Comparison of ENCODE assay signal across 11 cellular contexts in genomic region chr22:46652930-46653331, GRCh38. TPM values are rescaled to one million over a fixed set of nuclear protein-coding genes. Genes with fewer than 3 reads are reported as not detected.
DNase-seq lines count a peak whose midpoint lies in the region; ATAC-seq and TF ChIP-seq lines count a peak whose summit lies in the region.
"Had no signal": no experiment of that assay in that cellular context is flagged by ENCODE, and none has a peak within 500 bp of the region (broad histone marks: within the 10 kb centered on the region; RNA-seq: fewer than 3 reads in every experiment).

No MANE protein-coding gene starts in this region.

- no peaks in the 10 kb centered on the region for H3K27me3 ChIP-seq in hepatocyte

- peak overlapping the region; percentile 89 for H3K27ac ChIP-seq in hepatocyte

- ATAC-seq in activated naive CD8-positive, alpha-beta T cell treated with anti-CD3 and anti-CD28 coated beads, Interleukin-2, amount 50 U/mL, for 24 hours: no peak
- peak in 1 of 2 donors; percentile 5 for ATAC-seq in stimulated activated naive B cell treated with anti-CD40 and anti-IgM and Interleukin-4, amounts not matched to agents 10 μg/mL and 1 μg/mL and 100 μg/mL, for 72 hours (replicated peaks)
- no peak for ATAC-seq in GM21786 (IDR thresholded peaks at IDR 0.05; ENCODE audit: unreplicated experiment)

- 65% methylated on average over 22 of the region's 22 CpGs for WGBS in hepatocyte (ENCODE audit: low lambda C conversion rate, missing lambda C conversion rate)

- no peaks in the 10 kb centered on the region for H3K9me2 ChIP-seq in hepatocyte (replicated peaks; ENCODE audit: insufficient read depth)

- peak overlapping the region; percentile 27 for H3K4me3 Mint-ChIP-seq in activated naive CD8-positive, alpha-beta T cell treated with anti-CD3 and anti-CD28 coated beads, Interleukin-2, amount 50 U/mL, for 24 hours
- peak overlapping the region in 1 of 2 donors; percentile 55 for H3K4me3 Mint-ChIP-seq in stimulated activated naive B cell treated with anti-CD40 and anti-IgM and Interleukin-4, amounts not matched to agents 10 μg/mL and 1 μg/mL and 100 μg/mL, for 72 hours
- H3K4me3 Mint-ChIP-seq: activated CD8-positive, alpha-beta memory T cell treated with anti-CD3 and anti-CD28 coated beads, Interleukin-2, amount 10 ng/mL, durations not matched to agents 7 days and 5 days had no signal

- H3K36me3 Mint-ChIP-seq in activated naive CD8-positive, alpha-beta T cell treated with anti-CD3 and anti-CD28 coated beads, Interleukin-2, amount 50 U/mL, for 24 hours (ENCODE audit: low read depth): peaks cover 7% of the 10 kb centered on the region
- peaks cover 36 to 61% of the 10 kb centered on the region in 2 donors for H3K36me3 Mint-ChIP-seq in stimulated activated naive B cell treated with anti-CD40 and anti-IgM and Interleukin-4, amounts not matched to agents 10 μg/mL and 1 μg/mL and 100 μg/mL, for 72 hours
- H3K36me3 Mint-ChIP-seq: activated CD8-positive, alpha-beta memory T cell treated with anti-CD3 and anti-CD28 coated beads, Interleukin-2, amount 10 ng/mL, durations not matched to agents 7 days and 5 days had no signal

- H3K27ac Mint-ChIP-seq in activated naive CD8-positive, alpha-beta T cell treated with anti-CD3 and anti-CD28 coated beads, Interleukin-2, amount 50 U/mL, for 24 hours: peak overlapping the region; percentile 81
- peak overlapping the region; percentile 84 for H3K27ac Mint-ChIP-seq in stimulated activated naive B cell treated with anti-CD40 and anti-IgM and Interleukin-4, amounts not matched to agents 10 μg/mL and 1 μg/mL and 100 μg/mL, for 72 hours
- H3K27ac Mint-ChIP-seq: activated CD8-positive, alpha-beta memory T cell treated with anti-CD3 and anti-CD28 coated beads, Interleukin-2, amount 10 ng/mL, durations not matched to agents 7 days and 5 days had no signal

- H3K27me3 Mint-ChIP-seq in activated naive CD8-positive, alpha-beta T cell treated with anti-CD3 and anti-CD28 coated beads, Interleukin-2, amount 50 U/mL, for 24 hours: no peaks in the 10 kb centered on the region
- H3K27me3 Mint-ChIP-seq in stimulated activated naive B cell treated with anti-CD40 and anti-IgM and Interleukin-4, amounts not matched to agents 10 μg/mL and 1 μg/mL and 100 μg/mL, for 72 hours: no peaks in the 10 kb centered on the region
- H3K27me3 Mint-ChIP-seq: activated CD8-positive, alpha-beta memory T cell treated with anti-CD3 and anti-CD28 coated beads, Interleukin-2, amount 10 ng/mL, durations not matched to agents 7 days and 5 days had no signal

- no peak overlapping the region for H2AFZ ChIP-seq in hepatocyte

- no peak overlapping the region for H3K4me3 ChIP-seq in hepatocyte

- peaks cover 3% of the 10 kb centered on the region for H4K20me1 ChIP-seq in hepatocyte (ENCODE audit: insufficient read depth, poor library complexity, severe bottlenecking)

- no peaks in the 10 kb centered on the region for H3K36me3 ChIP-seq in hepatocyte (replicated peaks; ENCODE audit: insufficient read depth, low read depth)

- peak overlapping the region; percentile 44 for H3K4me2 ChIP-seq in hepatocyte

- H3K9me3 ChIP-seq in hepatocyte (ENCODE audit: low read depth): no peaks in the 10 kb centered on the region

- TF ChIP-seq CTCF in hepatocyte (IDR thresholded peaks at IDR 0.05; ENCODE audit: poor library complexity): no peak

- no peaks in the 10 kb centered on the region for H3K9me3 Mint-ChIP-seq in activated naive CD8-positive, alpha-beta T cell treated with anti-CD3 and anti-CD28 coated beads, Interleukin-2, amount 50 U/mL, for 24 hours
- peaks cover 0 to 6% of the 10 kb centered on the region in 2 donors for H3K9me3 Mint-ChIP-seq in stimulated activated naive B cell treated with anti-CD40 and anti-IgM and Interleukin-4, amounts not matched to agents 10 μg/mL and 1 μg/mL and 100 μg/mL, for 72 hours

- peaks cover 22% of the 10 kb centered on the region for H3K4me1 ChIP-seq in hepatocyte (ENCODE audit: insufficient read depth)

- peaks cover 40% of the 10 kb centered on the region for H3K79me2 ChIP-seq in hepatocyte

- peak; percentile 64 for DNase-seq in NCI-H748 (lab: John Stamatoyannopoulos, UW; ENCODE audit: unreplicated experiment)
- DNase-seq in NCI-H748 treated with DMSO at 0.1 percent for 48 hours (lab: John Stamatoyannopoulos, UW): no peak
- no peak for DNase-seq in activated naive CD8-positive, alpha-beta T cell treated with anti-CD3 and anti-CD28 coated beads, Interleukin-2, amount 50 U/mL, for 24 hours
- peak; percentile 51 for DNase-seq in hepatocyte (ENCODE audit: low spot score)
- DNase-seq in stimulated activated naive B cell treated with anti-CD40 and anti-IgM and Interleukin-4, amounts not matched to agents 10 μg/mL and 1 μg/mL and 100 μg/mL, for 72 hours: no peak
- no peak for DNase-seq in amygdala (lab: John Stamatoyannopoulos, UW)
- DNase-seq in globus pallidus (ENCODE audit: low spot score): no peak
- DNase-seq: cortex of kidney, NCI-H1048 had no signal

- H3K4me1 Mint-ChIP-seq in activated naive CD8-positive, alpha-beta T cell treated with anti-CD3 and anti-CD28 coated beads, Interleukin-2, amount 50 U/mL, for 24 hours: peaks cover 38% of the 10 kb centered on the region
- H3K4me1 Mint-ChIP-seq in stimulated activated naive B cell treated with anti-CD40 and anti-IgM and Interleukin-4, amounts not matched to agents 10 μg/mL and 1 μg/mL and 100 μg/mL, for 72 hours: peaks cover 67 to 70% of the 10 kb centered on the region in 2 donors

RNA-seq across cellular contexts. Expression of gene GRAMD4, which starts 32.7 kb away (rescaled TPM):
- total RNA-seq in hepatocyte: 21.2 and 21.8 TPM in 2 replicates
- polyA plus RNA-seq in hepatocyte: 31.0 and 32.6 TPM in 2 replicates

Comparison
In these comparisons a context has a peak if more than half of its experiments do, and no peak if none do; other contexts are left out.
1. DNase-seq: peak in NCI-H748 (single experiment) and hepatocyte (single experiment); none in NCI-H748 treated with DMSO at 0.1 percent for 48 hours (single experiment), activated naive CD8-positive, alpha-beta T cell treated with anti-CD3 and anti-CD28 coated beads, Interleukin-2, amount 50 U/mL, for 24 hours (single experiment), stimulated activated naive B cell treated with anti-CD40 and anti-IgM and Interleukin-4, amounts not matched to agents 10 μg/mL and 1 μg/mL and 100 μg/mL, for 72 hours (single experiment), amygdala (0 of 56) and globus pallidus (single experiment).